Comparison of ENCODE assay signal across 16 cellular contexts in the genomic region with DNA sequence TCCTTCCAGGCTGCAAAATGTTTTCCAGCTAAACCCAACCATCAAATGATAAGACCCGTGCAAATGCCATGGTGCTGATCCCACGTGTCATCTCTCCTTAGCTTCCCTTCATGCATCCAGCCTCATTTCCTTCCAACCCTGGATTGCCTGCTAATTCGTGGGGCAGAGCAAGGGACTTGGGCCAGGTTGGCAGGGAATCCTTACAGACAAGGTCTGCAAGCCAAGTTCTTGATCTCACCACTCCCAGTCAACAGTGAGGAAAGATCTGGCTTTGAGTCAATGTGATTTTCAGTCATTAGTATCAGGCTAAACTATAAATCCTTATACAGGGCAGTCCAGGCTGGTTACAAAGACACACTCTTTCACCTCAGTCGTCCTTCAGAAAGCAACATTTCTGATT.
DNase-seq lines count a peak whose midpoint lies in the region; ATAC-seq and TF ChIP-seq lines count a peak whose summit lies in the region.
"Had no signal": no experiment of that assay in that cellular context is flagged by ENCODE, and none has a peak within 500 bp of the region (broad histone marks: within the 10 kb centered on the region; RNA-seq: fewer than 3 reads in every experiment).

No MANE protein-coding gene starts in this region.

- H3K9ac ChIP-seq in endodermal cell (ENCODE audit: extremely low read depth, low read length, poor library complexity, severe bottlenecking): no peak overlapping the region
- H3K9ac ChIP-seq: BLaER1 had no signal

- intact Hi-C loops in Right ventricle myocardium superior (cut with DNase I) (no loop called here), Right ventricle myocardium inferior (cut with DNase I) (no loop called here), prostate gland (cut with DNase I) (no loop called here)

- ATAC-seq in Right ventricle myocardium superior (ENCODE audit: poor library complexity): peak; percentile 46
- no peak for ATAC-seq in Right ventricle myocardium inferior
- no peak for ATAC-seq in GM21360 (IDR thresholded peaks at IDR 0.05; ENCODE audit: unreplicated experiment)
- no peak for ATAC-seq in HG02852 (IDR thresholded peaks at IDR 0.05; ENCODE audit: unreplicated experiment)

- H3K4me3 Mint-ChIP-seq in endodermal cell: no peak overlapping the region
- H3K4me3 Mint-ChIP-seq: CD8-positive, alpha-beta memory T cell; HFFc6 had no signal

- H3K27ac ChIP-seq in endodermal cell (ENCODE audit: low read depth, low read length): no peak overlapping the region
- no peak overlapping the region for H3K27ac ChIP-seq in prostate gland
- H3K27ac ChIP-seq: 22Rv1, BLaER1 had no signal

- no peaks in the 10 kb centered on the region for H3K9me3 Mint-ChIP-seq in endodermal cell
- H3K9me3 Mint-ChIP-seq: CD8-positive, alpha-beta memory T cell; HFFc6 had no signal

- H3K36me3 Mint-ChIP-seq in endodermal cell (ENCODE audit: low read depth): peaks cover 15% of the 10 kb centered on the region
- H3K36me3 Mint-ChIP-seq: CD8-positive, alpha-beta memory T cell had no signal

- no peak overlapping the region for H3K27ac Mint-ChIP-seq in endodermal cell
- H3K27ac Mint-ChIP-seq: CD8-positive, alpha-beta memory T cell; HFFc6 had no signal

- H3K4me1 ChIP-seq in endodermal cell (ENCODE audit: control insufficient read depth, insufficient read depth, low read length) (no peaks in the 10 kb centered on the region), prostate gland (replicated peaks) (no peaks in the 10 kb centered on the region)
- H3K4me1 ChIP-seq: BLaER1, Caco-2 had no signal

- 64 to 81% methylated on average over 3 to 4 of the region's 4 CpGs for WGBS in endodermal cell (ENCODE audit: insufficient coverage in 1 of 2, insufficient read length in 1 of 2), 2 experiments
- 36% methylated on average over 4 of the region's 4 CpGs for WGBS in prostate gland

- H3K4me3 ChIP-seq in LNCaP clone FGC (ENCODE audit: low read depth, low read length) (no peak overlapping the region), endodermal cell (ENCODE audit: low read length) (no peak overlapping the region), prostate gland (no peak overlapping the region)
- H3K4me3 ChIP-seq: BLaER1 had no signal

- no peak for TF ChIP-seq CTCF in LNCaP clone FGC (IDR thresholded peaks at IDR 0.05; ENCODE audit: control insufficient read depth, extremely low read depth, insufficient read depth)
- TF ChIP-seq CTCF in endodermal cell (conservative IDR thresholded peaks at IDR 0.05): no peak
- no peak for TF ChIP-seq CTCF in prostate gland (IDR thresholded peaks at IDR 0.05)

- no peaks in the 10 kb centered on the region for H3K36me3 ChIP-seq in endodermal cell (ENCODE audit: control insufficient read depth, insufficient read depth, low read length)
- no peaks in the 10 kb centered on the region for H3K36me3 ChIP-seq in prostate gland
- H3K36me3 ChIP-seq: BLaER1 had no signal

- H3K27me3 ChIP-seq in endodermal cell (ENCODE audit: control insufficient read depth, insufficient read depth, low read length, poor library complexity, severe bottlenecking) (peaks cover 15% of the 10 kb centered on the region), prostate gland (replicated peaks; ENCODE audit: insufficient read depth) (no peaks in the 10 kb centered on the region)
- H3K27me3 ChIP-seq: BLaER1 had no signal

- no peak for TF ChIP-seq POLR2A in prostate gland (IDR thresholded peaks at IDR 0.05)

- H3K9me3 ChIP-seq in endodermal cell (ENCODE audit: control insufficient read depth, low read length): no peaks in the 10 kb centered on the region
- no peaks in the 10 kb centered on the region for H3K9me3 ChIP-seq in prostate gland
- H3K9me3 ChIP-seq: BLaER1, Caco-2 had no signal

- H3K4me1 Mint-ChIP-seq in endodermal cell: peaks cover 5% of the 10 kb centered on the region
- H3K4me1 Mint-ChIP-seq: CD8-positive, alpha-beta memory T cell had no signal

- H3K27me3 Mint-ChIP-seq in endodermal cell (ENCODE audit: insufficient read depth): peaks cover 18% of the 10 kb centered on the region

- DNase-seq in Right ventricle myocardium superior (peak; percentile 52), Right ventricle myocardium inferior (ENCODE audit: missing footprints) (no peak), LNCaP clone FGC (ENCODE audit: low read depth) (peak; percentile 40), endodermal cell (peak; percentile 20), prostate gland (ENCODE audit: low spot score) (peak; percentile 48), DMS153 treated with DMSO at 0.1 percent for 48 hours (lab: John Stamatoyannopoulos, UW; ENCODE audit: unreplicated experiment) (no peak)
- DNase-seq: AML-193; Caco-2; CD8-positive, alpha-beta memory T cell; DMS79; HCEC 1CT; HFFc6 had no signal

Comparison
In these comparisons a context has a peak if more than half of its experiments do, and no peak if none do; other contexts are left out.
1. DNase-seq: peak in Right ventricle myocardium superior (single experiment), LNCaP clone FGC (single experiment), endodermal cell (single experiment) and prostate gland (single experiment); none in Right ventricle myocardium inferior (single experiment) and DMS153 treated with DMSO at 0.1 percent for 48 hours (single experiment).